22 cellular contexts compared by ENCODE assay signal in genomic region chr3:53122255-53122932, GRCh38.
"Had no signal": no experiment of that assay in that cellular context is flagged by ENCODE, and none has a peak within 500 bp of the region (broad histone marks: within the 10 kb centered on the region; RNA-seq: fewer than 3 reads in every experiment).

No MANE protein-coding gene starts in this region.

- ATAC-seq: activated CD4-positive, alpha-beta T cell treated with anti-CD3 and anti-CD28 coated beads for 36 hours; activated T-helper 17 cell treated with anti-CD3 and anti-CD28 coated beads, Interleukin-2, amount 50 U/mL, for 72 hours; gastrocnemius medialis; left lung; psoas muscle had no signal

- H3K4me3 ChIP-seq: colonic mucosa, gastrocnemius medialis, left lung, psoas muscle, SK-N-MC, testis, transverse colon had no signal

- H3K4me1 ChIP-seq: colonic mucosa, gastrocnemius medialis, parathyroid adenoma, psoas muscle, transverse colon had no signal

- H3K4me1 Mint-ChIP-seq: activated CD4-positive, alpha-beta T cell treated with anti-CD3 and anti-CD28 coated beads for 36 hours; activated T-helper 17 cell treated with anti-CD3 and anti-CD28 coated beads, Interleukin-2, amount 50 U/mL, for 72 hours; mesothelial cell of epicardium; neural crest cell had no signal

- H3K9me3 Mint-ChIP-seq: activated T-helper 17 cell treated with anti-CD3 and anti-CD28 coated beads, Interleukin-2, amount 50 U/mL, for 72 hours; mesothelial cell of epicardium; naive B cell; neural crest cell had no signal

- H3K9me3 ChIP-seq: colonic mucosa, gastrocnemius medialis, left lung, psoas muscle, testis, transverse colon had no signal

- H3K27me3 Mint-ChIP-seq: activated CD4-positive, alpha-beta T cell treated with anti-CD3 and anti-CD28 coated beads for 36 hours; activated T-helper 17 cell treated with anti-CD3 and anti-CD28 coated beads, Interleukin-2, amount 50 U/mL, for 72 hours; naive B cell had no signal

- H3K27ac ChIP-seq: colonic mucosa, gastrocnemius medialis, parathyroid adenoma, psoas muscle, SK-N-MC, testis, transverse colon had no signal

- DNase-seq: activated CD4-positive, alpha-beta T cell treated with anti-CD3 and anti-CD28 coated beads for 36 hours; activated CD4-positive, CD25-positive, alpha-beta regulatory T cell; activated gamma-delta T cell treated with Interleukin-2 at 50 U/mL for 16 hours; activated naive CD4-positive, alpha-beta T cell treated with anti-CD3 and anti-CD28 coated beads, Interleukin-2, amount 50 U/mL, for 16 hours; anterior cingulate cortex; cerebellar nuclear complex; colonic mucosa; effector CD8-positive, alpha-beta T cell; gastrocnemius medialis; kidney glomerular epithelial cell; left lung; naive B cell; occipital lobe; psoas muscle; stimulated activated naive CD4-positive, alpha-beta T cell; testis; transverse colon had no signal

- H3K4me3 Mint-ChIP-seq: activated CD4-positive, alpha-beta T cell treated with anti-CD3 and anti-CD28 coated beads for 36 hours; activated T-helper 17 cell treated with anti-CD3 and anti-CD28 coated beads, Interleukin-2, amount 50 U/mL, for 72 hours; mesothelial cell of epicardium; naive B cell; neural crest cell had no signal

- H3K27ac Mint-ChIP-seq: activated CD4-positive, alpha-beta T cell treated with anti-CD3 and anti-CD28 coated beads for 36 hours; activated T-helper 17 cell treated with anti-CD3 and anti-CD28 coated beads, Interleukin-2, amount 50 U/mL, for 72 hours; mesothelial cell of epicardium had no signal

- H3K27me3 ChIP-seq: colonic mucosa, gastrocnemius medialis, left lung, testis, transverse colon had no signal
